13 cellular contexts compared by ENCODE assay signal in the genomic region with DNA sequence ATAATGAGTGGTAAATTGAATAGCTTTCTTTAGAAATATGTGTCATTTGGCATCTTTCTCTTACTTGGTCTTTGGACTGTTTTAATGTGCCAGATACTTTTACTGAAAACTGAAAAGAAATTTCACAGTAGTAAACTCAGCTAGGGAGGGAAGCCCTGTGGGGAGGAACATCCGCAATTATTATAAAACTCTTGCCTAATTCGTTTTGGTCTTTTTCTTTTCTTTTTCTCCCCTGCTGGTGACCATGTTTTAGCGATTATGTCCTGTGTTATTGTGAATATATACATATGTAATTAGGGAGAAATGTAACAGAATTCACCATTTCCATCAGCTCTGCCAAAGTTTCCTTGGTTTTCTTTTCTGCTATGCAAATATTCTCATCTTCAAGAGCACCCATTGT. TPM values are rescaled to one million over a fixed set of nuclear protein-coding genes. Genes with fewer than 3 reads are reported as not detected.
A peak's percentile ranks its signal among the peaks of the same experiment; 100 is the strongest.
DNase-seq lines count a peak whose midpoint lies in the region; TF ChIP-seq lines count a peak whose summit lies in the region.
"Had no signal": no experiment of that assay in that cellular context is flagged by ENCODE, and none has a peak within 500 bp of the region (broad histone marks: within the 10 kb centered on the region; RNA-seq: fewer than 3 reads in every experiment).

No MANE protein-coding gene starts in this region.

- H3K4me1 ChIP-seq in iPS-20b (ENCODE audit: insufficient read depth, low read length), result peaks cover 16% of the 10 kb centered on the region
- H3K4me1 ChIP-seq in smooth muscle cell (ENCODE audit: low read depth), result peaks cover 26% of the 10 kb centered on the region
- H3K4me1 ChIP-seq: foreskin keratinocyte had no signal

- H3K27me3 Mint-ChIP-seq in activated naive CD4-positive, alpha-beta T cell treated with anti-CD3 and anti-CD28 coated beads for 36 hours (ENCODE audit: low read depth), result peaks cover 61% of the 10 kb centered on the region
- peaks cover 25% of the 10 kb centered on the region for H3K27me3 Mint-ChIP-seq in brain

- peaks cover 9% of the 10 kb centered on the region for H3K79me2 ChIP-seq in smooth muscle cell (ENCODE audit: low read depth)

- H3K36me3 Mint-ChIP-seq in activated naive CD4-positive, alpha-beta T cell treated with anti-CD3 and anti-CD28 coated beads for 36 hours (ENCODE audit: low read depth), result no peaks in the 10 kb centered on the region
- peaks cover 8% of the 10 kb centered on the region for H3K36me3 Mint-ChIP-seq in brain

- no peak overlapping the region for H3K9ac ChIP-seq in iPS-20b (ENCODE audit: low read depth, low read length)
- no peak overlapping the region for H3K9ac ChIP-seq in smooth muscle cell (ENCODE audit: low read depth)

- peak overlapping the region; percentile 92 for H2AFZ ChIP-seq in smooth muscle cell (ENCODE audit: low read depth)

- peak overlapping the region; percentile 62 for H3K4me3 Mint-ChIP-seq in activated naive CD4-positive, alpha-beta T cell treated with anti-CD3 and anti-CD28 coated beads for 36 hours
- peak overlapping the region; percentile 91 to 97 (median 95) for H3K4me3 Mint-ChIP-seq in brain

- no peaks in the 10 kb centered on the region for H3K36me3 ChIP-seq in iPS-20b (ENCODE audit: insufficient read depth, low read depth, low read length)
- no peaks in the 10 kb centered on the region for H3K36me3 ChIP-seq in smooth muscle cell (ENCODE audit: low read depth)

- in situ Hi-C loops in ACHN (cut with HindIII; ENCODE audit: low pct_ligation_motif_present, low pct_unique_long_range_greater_than_20kb, low sequenced_read_pairs), result no loop called here

- no peaks in the 10 kb centered on the region for H3K9me3 Mint-ChIP-seq in activated naive CD4-positive, alpha-beta T cell treated with anti-CD3 and anti-CD28 coated beads for 36 hours
- H3K9me3 Mint-ChIP-seq in brain, result peaks cover 0 to 4% (median 0%) of the 10 kb centered on the region in 5 experiments

- H3K9me3 ChIP-seq in iPS-20b (ENCODE audit: insufficient read depth, low read depth, low read length) (no peaks in the 10 kb centered on the region), smooth muscle cell (replicated peaks; ENCODE audit: low read depth) (no peaks in the 10 kb centered on the region)

- WGBS in smooth muscle cell (ENCODE audit: low lambda C conversion rate), result 47% methylated on average over 3 of the region's 3 CpGs

- H3K27me3 ChIP-seq in iPS-20b (ENCODE audit: insufficient read depth, low read length) (peaks cover 45% of the 10 kb centered on the region), smooth muscle cell (ENCODE audit: low read depth) (peaks cover 12% of the 10 kb centered on the region)

- H3F3A ChIP-seq in smooth muscle cell (ENCODE audit: low read depth), result peaks cover 10% of the 10 kb centered on the region

- TF ChIP-seq CTCF in brain (conservative IDR thresholded peaks at IDR 0.05) (no peak), smooth muscle cell (IDR thresholded peaks at IDR 0.05; ENCODE audit: borderline replicate concordance, insufficient read depth, poor library complexity, severe bottlenecking) (no peak)

- no peak overlapping the region for H3K27ac Mint-ChIP-seq in activated naive CD4-positive, alpha-beta T cell treated with anti-CD3 and anti-CD28 coated beads for 36 hours
- peak overlapping the region; percentile 64 to 92 (median 84) for H3K27ac Mint-ChIP-seq in brain
- H3K27ac Mint-ChIP-seq: activated naive CD4-positive, alpha-beta T cell treated with anti-CD3 and anti-CD28 coated beads, Interleukin-2, amount 50 U/mL, for 72 hours had no signal

- CTCF ChIA-PET in activated naive CD4-positive, alpha-beta T cell treated with anti-CD3 and anti-CD28 coated beads for 36 hours (lab: Charles Lee), result no interaction called here

- DNase-seq in activated naive CD4-positive, alpha-beta T cell treated with anti-CD3 and anti-CD28 coated beads for 36 hours, result no peak
- no peak for DNase-seq in activated naive CD4-positive, alpha-beta T cell (lab: John Stamatoyannopoulos, UW)
- DNase-seq in smooth muscle cell (lab: John Stamatoyannopoulos, UW; ENCODE audit: unreplicated experiment), result no peak
- no peak for DNase-seq in COR-L47 (lab: John Stamatoyannopoulos, UW)
- DNase-seq in mesenteric fat pad (ENCODE audit: low spot score), result no peak
- no peak for DNase-seq in ACHN
- DNase-seq: foreskin keratinocyte; GF-D8; NCI-H1092 treated with DMSO at 0.1 percent for 48 hours; stimulated activated naive CD4-positive, alpha-beta T cell treated with Interleukin-2 at 50 U/mL for 16 hours had no signal

- H3K4me1 Mint-ChIP-seq in activated naive CD4-positive, alpha-beta T cell treated with anti-CD3 and anti-CD28 coated beads for 36 hours (ENCODE audit: low read depth), result peaks cover 24% of the 10 kb centered on the region
- H3K4me1 Mint-ChIP-seq in brain, result peaks cover 58% of the 10 kb centered on the region

- peak overlapping the region; percentile 92 for H3K4me3 ChIP-seq in iPS-20b (ENCODE audit: low read length)
- peak overlapping the region; percentile 81 for H3K4me3 ChIP-seq in smooth muscle cell

- H4K20me1 ChIP-seq in smooth muscle cell (ENCODE audit: low read depth), result no peaks in the 10 kb centered on the region

- intact Hi-C loops in activated naive CD4-positive, alpha-beta T cell treated with anti-CD3 and anti-CD28 coated beads for 36 hours (cut with micrococcal nuclease), result loop anchor here (10.0 kb wide), 1 partner anchor 152 kb away; no protein-coding TSS in a partner anchor

- no peak overlapping the region for H3K27ac ChIP-seq in iPS-20b (ENCODE audit: low read length)
- no peak overlapping the region for H3K27ac ChIP-seq in smooth muscle cell (ENCODE audit: low read depth)
- H3K27ac ChIP-seq: foreskin keratinocyte had no signal

- H3K4me2 ChIP-seq in smooth muscle cell, result peak overlapping the region; percentile 95

RNA-seq across cellular contexts. Expression of a gene that starts 1.7 kb away (rescaled TPM):
- total RNA-seq in activated naive CD4-positive, alpha-beta T cell treated with anti-CD3 and anti-CD28 coated beads for 36 hours, result 1 to 10 TPM; 3.9 to 4.3 TPM
- polyA plus RNA-seq in brain (ENCODE audit: insufficient read depth, low read depth, low replicate concordance), result 5.7 TPM
- total RNA-seq in smooth muscle cell, result 5.2 and 7.7 TPM in 2 replicates
- 7.7 and 10.4 TPM in 2 replicates for polyA plus RNA-seq in smooth muscle cell
- 4.6 TPM for total RNA-seq in mesenteric fat pad
- total RNA-seq: foreskin keratinocyte had no signal
- polyA plus RNA-seq: foreskin keratinocyte had no signal
